ENCODE assay signal across 7 cellular contexts in the genomic region with DNA sequence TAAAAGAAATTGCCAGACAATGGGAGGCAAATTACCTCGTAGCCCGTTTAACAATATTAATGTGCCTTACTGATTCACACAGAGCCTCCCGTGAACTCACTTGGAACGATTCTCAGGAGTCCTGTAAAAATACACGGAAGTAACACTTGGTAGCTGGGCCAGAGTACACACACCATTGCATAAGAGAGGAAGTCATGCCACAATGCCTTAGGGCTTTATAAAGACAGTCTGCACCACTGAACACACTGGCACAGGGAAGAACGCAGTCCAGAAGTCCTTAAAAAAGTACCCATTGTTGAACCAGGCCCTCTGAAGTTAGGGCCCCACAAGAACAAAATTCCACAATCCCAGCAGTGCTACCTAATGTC. TPM values are rescaled to one million over a fixed set of nuclear protein-coding genes. Genes with fewer than 3 reads are reported as not detected.
DNase-seq lines count a peak whose midpoint lies in the region; ATAC-seq and TF ChIP-seq lines count a peak whose summit lies in the region.

No MANE protein-coding gene starts in this region.

- H3K4me1 ChIP-seq in upper lobe of right lung: peaks cover 35% of the 10 kb centered on the region

- intact Hi-C loops in upper lobe of right lung (cut with DNase I): no loop called here

- H3K36me3 ChIP-seq in upper lobe of right lung: no peaks in the 10 kb centered on the region

- DNase-seq in HPDE6-E6E7 (ENCODE audit: extremely low spot score) (peak; percentile 89), kidney glomerular epithelial cell (lab: John Stamatoyannopoulos, UW) (peak; percentile 78), upper lobe of right lung (no peak), OCI-M2 (lab: John Stamatoyannopoulos, UW; ENCODE audit: unreplicated experiment) (no peak), dedifferentiated amniotic fluid mesenchymal stem cell (ENCODE audit: extremely low spot score) (no peak)

- peak overlapping the region; percentile 32 for H3K4me3 ChIP-seq in upper lobe of right lung

- H3K9me3 ChIP-seq in upper lobe of right lung: no peaks in the 10 kb centered on the region

- TF ChIP-seq CTCF in upper lobe of right lung (IDR thresholded peaks at IDR 0.05): no peak

- ATAC-seq in GM19035 (IDR thresholded peaks at IDR 0.05; ENCODE audit: unreplicated experiment) (peak; percentile 26), upper lobe of right lung (peak; percentile 93)

- no peaks in the 10 kb centered on the region for H3K27me3 ChIP-seq in upper lobe of right lung

- peak overlapping the region; percentile 33 for H3K27ac ChIP-seq in angular gyrus (ENCODE audit: low read depth, low read length)
- H3K27ac ChIP-seq in upper lobe of right lung: peak overlapping the region; percentile 88

RNA-seq across cellular contexts. Expression of a gene that starts 15.1 kb away (rescaled TPM):
- total RNA-seq in upper lobe of right lung: 19.0 TPM

Comparison
In these comparisons a context has a peak if more than half of its experiments do, and no peak if none do; other contexts are left out.
1. DNase-seq: peak in HPDE6-E6E7 (single experiment) and kidney glomerular epithelial cell (single experiment); none in upper lobe of right lung (single experiment), OCI-M2 (single experiment) and dedifferentiated amniotic fluid mesenchymal stem cell (single experiment).